27 cellular contexts compared by ENCODE assay signal in the genomic region with DNA sequence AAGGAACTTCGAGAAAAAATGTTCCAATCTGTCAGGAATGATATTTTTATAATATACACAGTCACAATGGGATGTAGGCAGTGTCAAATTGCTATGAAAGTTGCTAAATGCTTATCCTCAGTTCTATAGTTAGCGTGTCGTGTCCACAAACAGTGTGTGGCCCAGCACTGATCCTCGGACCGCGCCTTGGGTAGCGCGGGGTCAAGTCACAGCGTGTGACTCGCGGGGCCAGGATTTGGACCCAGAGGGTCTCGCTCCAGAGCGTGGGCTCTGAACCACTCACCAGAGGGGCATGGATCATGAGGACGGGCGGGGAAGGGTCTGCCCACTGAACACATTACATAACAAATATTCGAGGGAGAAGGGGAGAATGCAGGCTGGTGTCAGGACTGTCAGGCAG.
"Had no signal": no experiment of that assay in that cellular context is flagged by ENCODE, and none has a peak within 500 bp of the region (broad histone marks: within the 10 kb centered on the region; RNA-seq: fewer than 3 reads in every experiment).

No MANE protein-coding gene starts in this region.

- H3K4me1 ChIP-seq: body of pancreas had no signal

- H3K36me3 Mint-ChIP-seq: activated naive CD8-positive, alpha-beta T cell; mesothelial cell of epicardium; naive B cell had no signal

- H3K27ac Mint-ChIP-seq: activated naive CD8-positive, alpha-beta T cell; activated T-helper 2 cell treated with anti-CD3 and anti-CD28 coated beads, Interferon-gamma antibody, Interleukin-2, Interleukin-4, amounts not matched to agents 10 μg/mL and 5 μg/mL and 100 μg/mL, durations not matched to agents 14 hours and 24 hours and 36 hours; effector memory CD8-positive, alpha-beta T cell; immature natural killer cell had no signal

- H3K9me3 ChIP-seq: body of pancreas, gastroesophageal sphincter, tibial nerve had no signal

- H3K27me3 Mint-ChIP-seq: activated naive CD8-positive, alpha-beta T cell; effector memory CD8-positive, alpha-beta T cell had no signal

- H3K27me3 ChIP-seq: body of pancreas, cardiac muscle cell, gastroesophageal sphincter, heart left ventricle, spleen, tibial nerve had no signal

- H3K9me3 Mint-ChIP-seq: activated T-helper 2 cell treated with anti-CD3 and anti-CD28 coated beads, Interferon-gamma antibody, Interleukin-2, Interleukin-4, amounts not matched to agents 10 μg/mL and 5 μg/mL and 100 μg/mL, durations not matched to agents 14 hours and 24 hours and 36 hours; effector memory CD8-positive, alpha-beta T cell; mesothelial cell of epicardium; neural crest cell had no signal

- DNase-seq: activated CD4-positive, alpha-beta T cell treated with anti-CD3 and anti-CD28 coated beads for 48 hours; activated CD4-positive, alpha-beta T cell treated with anti-CD3 and anti-CD28 coated beads, Interleukin-2, amount 50 U/mL, for 48 hours; activated CD8-positive, alpha-beta memory T cell treated with anti-CD3 and anti-CD28 coated beads, Interleukin-2, amount 50 U/mL, for 48 hours; activated T-cell treated with anti-CD3 and anti-CD28 coated beads, Interleukin-2, amount 50 U/mL, for 48 hours; aorta; body of pancreas; effector memory CD8-positive, alpha-beta T cell; heart left ventricle; hypothalamus; immature natural killer cell; kidney; left colon; mammary epithelial cell; naive B cell; posterior cingulate gyrus; right cardiac atrium; spleen; stimulated activated naive CD4-positive, alpha-beta T cell treated with Interleukin-2 at 50 U/mL for 16 hours; T-helper 1 cell had no signal

- ATAC-seq: body of pancreas; effector memory CD8-positive, alpha-beta T cell; gastroesophageal sphincter; heart left ventricle; left colon; right cardiac atrium had no signal

- H3K36me3 ChIP-seq: cardiac muscle cell, gastroesophageal sphincter, heart left ventricle, spleen, tibial nerve had no signal

- H3K27ac ChIP-seq: body of pancreas, cardiac muscle cell, coronary artery, gastroesophageal sphincter, heart left ventricle, spleen, tibial nerve had no signal

- H3K4me3 Mint-ChIP-seq: activated naive CD8-positive, alpha-beta T cell; effector memory CD8-positive, alpha-beta T cell; immature natural killer cell; mesothelial cell of epicardium; naive B cell; neural crest cell had no signal

- H3K4me3 ChIP-seq: body of pancreas, cardiac muscle cell, coronary artery, gastroesophageal sphincter, heart left ventricle, spleen, tibial nerve had no signal
